9 cellular contexts compared by ENCODE assay signal in the genomic region with DNA sequence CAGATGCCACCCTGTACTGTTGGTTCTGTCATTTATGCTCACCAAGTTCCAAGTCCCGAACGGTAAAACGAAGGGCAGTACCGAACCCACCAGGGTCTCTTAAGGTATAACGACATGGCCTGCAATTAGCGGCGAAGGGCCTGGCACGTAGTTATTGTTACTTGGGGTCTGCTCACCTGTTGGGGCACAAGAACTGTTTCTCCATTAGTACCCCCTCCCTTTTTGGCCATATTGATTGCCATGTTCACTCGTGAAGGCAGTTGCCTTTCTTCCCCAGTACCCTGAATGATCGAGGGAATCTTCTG. TPM values are rescaled to one million over a fixed set of nuclear protein-coding genes. Genes with fewer than 3 reads are reported as not detected.
DNase-seq lines count a peak whose midpoint lies in the region; ATAC-seq, FAIRE-seq and TF ChIP-seq lines count a peak whose summit lies in the region.
"Had no signal": no experiment of that assay in that cellular context is flagged by ENCODE, and none has a peak within 500 bp of the region (broad histone marks: within the 10 kb centered on the region; RNA-seq: fewer than 3 reads in every experiment).

No MANE protein-coding gene starts in this region.

- H3K27ac Mint-ChIP-seq in nephron, result peak overlapping the region in 1 of 3 experiments; percentile 43

- H3K36me3 Mint-ChIP-seq in nephron (ENCODE audit: low read depth), result no peaks in the 10 kb centered on the region

- H3K4me3 ChIP-seq in A549 (peak overlapping the region; percentile 67), coronary artery (peak overlapping the region; percentile 83)

- TF ChIP-seq CTCF in A549 (IDR thresholded peaks at IDR 0.05), result no peak
- TF ChIP-seq CTCF in coronary artery (IDR thresholded peaks at IDR 0.05), result no peak
- no peak for TF ChIP-seq CTCF in nephron (IDR thresholded peaks at IDR 0.05; ENCODE audit: unreplicated experiment in 3 of 3)

- H3K4me1 ChIP-seq in A549, result peaks cover 22% of the 10 kb centered on the region

- DNase-seq in A549 (ENCODE audit: low read depth in 1 of 2, low spot score in 1 of 2) (no peak), HEK293T (ENCODE audit: extremely low spot score) (no peak), coronary artery (ENCODE audit: low spot score) (no peak), activated gamma-delta T cell treated with Interleukin-2 at 50 U/mL for 16 hours (no peak), nucleus accumbens (lab: John Stamatoyannopoulos, UW) (no peak), CD1c-positive myeloid dendritic cell (ENCODE audit: extremely low spot score) (no peak), AG08396 (ENCODE audit: low spot score) (no peak)
- DNase-seq: T-helper 9 cell had no signal

- no peak for ATAC-seq in A549

- peaks cover 50% of the 10 kb centered on the region for H3K27me3 Mint-ChIP-seq in nephron (ENCODE audit: low read depth)

- TF ChIP-seq RAD21 in A549 (conservative IDR thresholded peaks at IDR 0.05 in 1 of 2, IDR thresholded peaks at IDR 0.05 in 1 of 2), result no peak

- H3K4me2 ChIP-seq in A549, result peak overlapping the region; percentile 82

- 96% methylated on average over 10 of the region's 10 CpGs for WGBS in A549 (ENCODE audit: missing lambda C conversion rate)

- H3K9me3 ChIP-seq in A549, result no peaks in the 10 kb centered on the region

- no peak for FAIRE-seq in A549 (lab: Jason Lieb, UNC)

- CTCF ChIA-PET in A549 (lab: Yijun Ruan, JAX) (no interaction called here), HEK293T (lab: Yijun Ruan, JAX) (no interaction called here)

- no peak for TF ChIP-seq POLR2A in A549 (IDR thresholded peaks at IDR 0.05; ENCODE audit: low read length)

- no peak for TF ChIP-seq EP300 in A549 (IDR thresholded peaks at IDR 0.05)

- peak overlapping the region; percentile 78 to 95; a peak in 5 of 6 replicates for H3K27ac ChIP-seq in A549
- H3K27ac ChIP-seq in coronary artery, result no peak overlapping the region

- peaks cover 8% of the 10 kb centered on the region for H3K4me1 Mint-ChIP-seq in nephron

- POLR2A ChIA-PET in A549 (lab: Yijun Ruan, JAX) (no interaction called here), HEK293T (lab: Yijun Ruan, JAX) (no interaction called here)

- H3K9me3 Mint-ChIP-seq in nephron, result no peaks in the 10 kb centered on the region

- peak overlapping the region; percentile 75 to 83 (median 82) for H3K4me3 Mint-ChIP-seq in nephron

TF ChIP-seq in A549, 52 proteins besides CTCF, POLR2A, EP300 and RAD21 (continues in another document):
- TF ChIP-seq, protein P1, sequence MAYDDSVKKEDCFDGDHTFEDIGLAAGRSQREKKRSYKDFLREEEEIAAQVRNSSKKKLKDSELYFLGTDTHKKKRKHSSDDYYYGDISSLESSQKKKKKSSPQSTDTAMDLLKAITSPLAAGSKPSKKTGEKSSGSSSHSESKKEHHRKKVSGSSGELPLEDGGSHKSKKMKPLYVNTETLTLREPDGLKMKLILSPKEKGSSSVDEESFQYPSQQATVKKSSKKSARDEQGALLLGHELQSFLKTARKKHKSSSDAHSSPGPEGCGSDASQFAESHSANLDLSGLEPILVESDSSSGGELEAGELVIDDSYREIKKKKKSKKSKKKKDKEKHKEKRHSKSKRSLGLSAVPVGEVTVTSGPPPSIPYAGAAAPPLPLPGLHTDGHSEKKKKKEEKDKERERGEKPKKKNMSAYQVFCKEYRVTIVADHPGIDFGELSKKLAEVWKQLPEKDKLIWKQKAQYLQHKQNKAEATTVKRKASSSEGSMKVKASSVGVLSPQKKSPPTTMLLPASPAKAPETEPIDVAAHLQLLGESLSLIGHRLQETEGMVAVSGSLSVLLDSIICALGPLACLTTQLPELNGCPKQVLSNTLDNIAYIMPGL (CRISPR knock-in tag; IDR thresholded peaks at IDR 0.05; ENCODE audit: borderline replicate concordance), result no peak
- TF ChIP-seq MYC (IDR thresholded peaks at IDR 0.05; ENCODE audit: borderline replicate concordance, low read length) (no peak), FOXS1 (CRISPR knock-in tag; IDR thresholded peaks at IDR 0.05) (no peak), ZC3H11A (IDR thresholded peaks at IDR 0.05) (no peak)
- TF ChIP-seq, protein P2, sequence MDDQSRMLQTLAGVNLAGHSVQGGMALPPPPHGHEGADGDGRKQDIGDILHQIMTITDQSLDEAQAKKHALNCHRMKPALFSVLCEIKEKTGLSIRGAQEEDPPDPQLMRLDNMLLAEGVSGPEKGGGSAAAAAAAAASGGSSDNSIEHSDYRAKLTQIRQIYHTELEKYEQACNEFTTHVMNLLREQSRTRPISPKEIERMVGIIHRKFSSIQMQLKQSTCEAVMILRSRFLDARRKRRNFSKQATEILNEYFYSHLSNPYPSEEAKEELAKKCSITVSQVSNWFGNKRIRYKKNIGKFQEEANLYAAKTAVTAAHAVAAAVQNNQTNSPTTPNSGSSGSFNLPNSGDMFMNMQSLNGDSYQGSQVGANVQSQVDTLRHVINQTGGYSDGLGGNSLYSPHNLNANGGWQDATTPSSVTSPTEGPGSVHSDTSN (IDR thresholded peaks at IDR 0.05), result no peak
- TF ChIP-seq, protein P3, sequence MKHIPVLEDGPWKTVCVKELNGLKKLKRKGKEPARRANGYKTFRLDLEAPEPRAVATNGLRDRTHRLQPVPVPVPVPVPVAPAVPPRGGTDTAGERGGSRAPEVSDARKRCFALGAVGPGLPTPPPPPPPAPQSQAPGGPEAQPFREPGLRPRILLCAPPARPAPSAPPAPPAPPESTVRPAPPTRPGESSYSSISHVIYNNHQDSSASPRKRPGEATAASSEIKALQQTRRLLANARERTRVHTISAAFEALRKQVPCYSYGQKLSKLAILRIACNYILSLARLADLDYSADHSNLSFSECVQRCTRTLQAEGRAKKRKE (CRISPR knock-in tag; IDR thresholded peaks at IDR 0.05; ENCODE audit: low read depth), result no peak

TF ChIP-seq in HEK293T, 16 proteins besides CTCF, POLR2A, EP300 and RAD21:
- TF ChIP-seq ARNT (IDR thresholded peaks at IDR 0.05) (no peak), HDGF (IDR thresholded peaks at IDR 0.05; ENCODE audit: borderline replicate concordance) (no peak), L3MBTL2 (conservative IDR thresholded peaks at IDR 0.05) (0 out of 2 replicates have a peak, but pooled peaks have one; percentile 7)

RNA-seq across cellular contexts. Expression of a gene that starts 0.4 kb away (rescaled TPM):
- polyA plus RNA-seq in A549 (2011; rRNA removed) (2.2 and 2.9 TPM in 2 replicates), A549 (2017; fragmentation: RNase III; extraction: RNeasy Plus Mini Kit Qiagen cat#74134 plus additional on column Dnase treatment) (1.7 to 2.3 TPM (median 1.9 TPM) in 3 replicates)
- polyA plus RNA-seq in A549 (2012; cell fraction: cytosol; rRNA removed), result 1.2 and 1.3 TPM in 2 replicates
- polyA plus RNA-seq in A549 (2012; cell fraction: nucleus; rRNA removed), result 2.3 and 3.5 TPM in 2 replicates
- 0.78 and 0.99 TPM in 2 replicates for polyA minus RNA-seq in A549 (2011; rRNA and poly(A)+ RNA removed)

RNA-seq across cellular contexts. Expression of a gene that starts 0.6 kb away (rescaled TPM):
- polyA plus RNA-seq in A549 (2011; rRNA removed) (1.1 and 2.0 TPM in 2 replicates), A549 (2017; fragmentation: RNase III; extraction: RNeasy Plus Mini Kit Qiagen cat#74134 plus additional on column Dnase treatment) (2.1 to 3.3 TPM (median 2.8 TPM) in 3 replicates)
- 1.1 and 1.4 TPM in 2 replicates for polyA plus RNA-seq in A549 (2012; cell fraction: cytosol; rRNA removed)
- 5.3 TPM in 2 replicates for polyA plus RNA-seq in A549 (2012; cell fraction: nucleus; rRNA removed)
- 1.4 and 1.7 TPM in 2 replicates for polyA minus RNA-seq in A549 (2011; rRNA and poly(A)+ RNA removed)

RNA-seq across cellular contexts. Expression of a gene that starts 35.1 kb away (rescaled TPM):
- polyA plus RNA-seq in A549 (2011; rRNA removed) (18.0 and 19.4 TPM in 2 replicates), A549 (2017; fragmentation: RNase III; extraction: RNeasy Plus Mini Kit Qiagen cat#74134 plus additional on column Dnase treatment) (12.5 to 14.1 TPM (median 12.8 TPM) in 3 replicates)
- 6.7 and 7.6 TPM in 2 replicates for polyA plus RNA-seq in A549 (2012; cell fraction: cytosol; rRNA removed)
- 5.9 and 9.2 TPM in 2 replicates for polyA plus RNA-seq in A549 (2012; cell fraction: nucleus; rRNA removed)
- polyA minus RNA-seq in A549 (2011; rRNA and poly(A)+ RNA removed), result 14.2 and 17.1 TPM in 2 replicates

RNA-seq across cellular contexts. Expression of a gene that starts 44.9 kb away (rescaled TPM):
- 46.6 and 54.3 TPM in 2 replicates for polyA plus RNA-seq in A549 (2011; rRNA removed)
- 14.5 and 15.6 TPM in 2 replicates for polyA plus RNA-seq in A549 (2012; cell fraction: cytosol; rRNA removed)
- polyA plus RNA-seq in A549 (2012; cell fraction: nucleus; rRNA removed), result 2.7 and 4.3 TPM in 2 replicates
- 43.2 to 44.3 TPM (median 43.2 TPM) in 3 replicates for polyA plus RNA-seq in A549 (2017; fragmentation: RNase III; extraction: RNeasy Plus Mini Kit Qiagen cat#74134 plus additional on column Dnase treatment)
- polyA minus RNA-seq in A549 (2011; rRNA and poly(A)+ RNA removed), result 8.9 and 9.5 TPM in 2 replicates

Comparison
In these comparisons a context has a peak if more than half of its experiments do, and no peak if none do; other contexts are left out.
1. H3K27ac ChIP-seq: peak in A549 (2 of 2); none in coronary artery (0 of 2).